Comparison of ENCODE assay signal across 12 cellular contexts in genomic region chr4:792729-793108, GRCh38. TPM values are rescaled to one million over a fixed set of nuclear protein-coding genes. Genes with fewer than 3 reads are reported as not detected.
DNase-seq lines count a peak whose midpoint lies in the region; ATAC-seq and TF ChIP-seq lines count a peak whose summit lies in the region.
"Had no signal": no experiment of that assay in that cellular context is flagged by ENCODE, and none has a peak within 500 bp of the region (broad histone marks: within the 10 kb centered on the region; RNA-seq: fewer than 3 reads in every experiment).

No MANE protein-coding gene starts in this region.

- ATAC-seq in stimulated activated memory B cell treated with anti-CD40 and anti-IgM and Interleukin-4, amounts not matched to agents 10 μg/mL and 1 μg/mL and 100 μg/mL, for 72 hours, result peak; percentile 42
- ATAC-seq in GM21360 (IDR thresholded peaks at IDR 0.05; ENCODE audit: unreplicated experiment) (no peak), GM19463 (IDR thresholded peaks at IDR 0.05; ENCODE audit: unreplicated experiment) (no peak)

- H3K4me1 Mint-ChIP-seq in activated CD4-positive, alpha-beta T cell treated with anti-CD3 and anti-CD28 coated beads, Interleukin-2, amount 10 ng/mL, durations not matched to agents 24 days and 14 days, result peaks cover 14% of the 10 kb centered on the region
- peaks cover 18% of the 10 kb centered on the region for H3K4me1 Mint-ChIP-seq in T-helper 1 cell treated with Interleukin-12 subunit alpha and Interleukin-12 subunit beta and Interleukin-4 antibody, amounts not matched to agents 30 μg/mL and 1 μg/mL, for 36 hours (ENCODE audit: low read depth)
- H3K4me1 Mint-ChIP-seq in stimulated activated memory B cell treated with anti-CD40 and anti-IgM and Interleukin-4, amounts not matched to agents 10 μg/mL and 1 μg/mL and 100 μg/mL, for 72 hours, result peaks cover 29% of the 10 kb centered on the region

- no peak overlapping the region for H3K27ac ChIP-seq in coronary artery
- H3K27ac ChIP-seq: thyroid gland had no signal

- peak; percentile 82 for DNase-seq in activated CD4-positive, alpha-beta T cell treated with anti-CD3 and anti-CD28 coated beads, Interleukin-2, amount 10 ng/mL, durations not matched to agents 24 days and 14 days
- no peak for DNase-seq in activated CD4-positive, alpha-beta T cell treated with anti-CD3 and anti-CD28 coated beads, Interleukin-2, amount 50 U/mL, for 4 hours
- DNase-seq in coronary artery (ENCODE audit: low spot score) (no peak), LoVo (ENCODE audit: low spot score) (no peak)
- DNase-seq: effector CD4-positive, alpha-beta T cell; NCI-H526 had no signal

- peaks cover 3% of the 10 kb centered on the region for H3K36me3 Mint-ChIP-seq in activated CD4-positive, alpha-beta T cell treated with anti-CD3 and anti-CD28 coated beads, Interleukin-2, amount 10 ng/mL, durations not matched to agents 24 days and 14 days (ENCODE audit: low read depth)
- peaks cover 2% of the 10 kb centered on the region for H3K36me3 Mint-ChIP-seq in T-helper 1 cell treated with Interleukin-12 subunit alpha and Interleukin-12 subunit beta and Interleukin-4 antibody, amounts not matched to agents 30 μg/mL and 1 μg/mL, for 36 hours (ENCODE audit: low read depth)
- H3K36me3 Mint-ChIP-seq in stimulated activated memory B cell treated with anti-CD40 and anti-IgM and Interleukin-4, amounts not matched to agents 10 μg/mL and 1 μg/mL and 100 μg/mL, for 72 hours, result no peaks in the 10 kb centered on the region

- intact Hi-C loops in activated CD4-positive, alpha-beta T cell treated with anti-CD3 and anti-CD28 coated beads, Interleukin-2, amount 10 ng/mL, durations not matched to agents 24 days and 14 days (cut with micrococcal nuclease), result no loop called here

- TF ChIP-seq CTCF in coronary artery (IDR thresholded peaks at IDR 0.05), result no peak

- peak overlapping the region; percentile 45 for H3K4me3 ChIP-seq in coronary artery

- peak overlapping the region; percentile 86 for H3K27ac Mint-ChIP-seq in activated CD4-positive, alpha-beta T cell treated with anti-CD3 and anti-CD28 coated beads, Interleukin-2, amount 10 ng/mL, durations not matched to agents 24 days and 14 days
- H3K27ac Mint-ChIP-seq in T-helper 1 cell treated with Interleukin-12 subunit alpha and Interleukin-12 subunit beta and Interleukin-4 antibody, amounts not matched to agents 30 μg/mL and 1 μg/mL, for 36 hours, result peak overlapping the region; percentile 75
- no peak overlapping the region for H3K27ac Mint-ChIP-seq in stimulated activated memory B cell treated with anti-CD40 and anti-IgM and Interleukin-4, amounts not matched to agents 10 μg/mL and 1 μg/mL and 100 μg/mL, for 72 hours

- no peaks in the 10 kb centered on the region for H3K9me3 Mint-ChIP-seq in activated CD4-positive, alpha-beta T cell treated with anti-CD3 and anti-CD28 coated beads, Interleukin-2, amount 10 ng/mL, durations not matched to agents 24 days and 14 days
- H3K9me3 Mint-ChIP-seq in T-helper 1 cell treated with Interleukin-12 subunit alpha and Interleukin-12 subunit beta and Interleukin-4 antibody, amounts not matched to agents 30 μg/mL and 1 μg/mL, for 36 hours, result no peaks in the 10 kb centered on the region
- no peaks in the 10 kb centered on the region for H3K9me3 Mint-ChIP-seq in stimulated activated memory B cell treated with anti-CD40 and anti-IgM and Interleukin-4, amounts not matched to agents 10 μg/mL and 1 μg/mL and 100 μg/mL, for 72 hours

- peaks cover 37% of the 10 kb centered on the region for H3K27me3 Mint-ChIP-seq in activated CD4-positive, alpha-beta T cell treated with anti-CD3 and anti-CD28 coated beads, Interleukin-2, amount 10 ng/mL, durations not matched to agents 24 days and 14 days
- H3K27me3 Mint-ChIP-seq in T-helper 1 cell treated with Interleukin-12 subunit alpha and Interleukin-12 subunit beta and Interleukin-4 antibody, amounts not matched to agents 30 μg/mL and 1 μg/mL, for 36 hours (ENCODE audit: low read depth), result peaks cover 50% of the 10 kb centered on the region
- peaks cover 65% of the 10 kb centered on the region for H3K27me3 Mint-ChIP-seq in stimulated activated memory B cell treated with anti-CD40 and anti-IgM and Interleukin-4, amounts not matched to agents 10 μg/mL and 1 μg/mL and 100 μg/mL, for 72 hours

- peak overlapping the region; percentile 75 for H3K4me3 Mint-ChIP-seq in activated CD4-positive, alpha-beta T cell treated with anti-CD3 and anti-CD28 coated beads, Interleukin-2, amount 10 ng/mL, durations not matched to agents 24 days and 14 days
- H3K4me3 Mint-ChIP-seq in T-helper 1 cell treated with Interleukin-12 subunit alpha and Interleukin-12 subunit beta and Interleukin-4 antibody, amounts not matched to agents 30 μg/mL and 1 μg/mL, for 36 hours, result peak overlapping the region; percentile 79
- peak overlapping the region; percentile 58 for H3K4me3 Mint-ChIP-seq in stimulated activated memory B cell treated with anti-CD40 and anti-IgM and Interleukin-4, amounts not matched to agents 10 μg/mL and 1 μg/mL and 100 μg/mL, for 72 hours

RNA-seq across cellular contexts. Expression of gene CPLX1, which starts 33.2 kb away (rescaled TPM):
- total RNA-seq in activated CD4-positive, alpha-beta T cell treated with anti-CD3 and anti-CD28 coated beads, Interleukin-2, amount 10 ng/mL, durations not matched to agents 24 days and 14 days, result 1.0 and 1.7 TPM in 2 replicates
- total RNA-seq: LHCN-M2 had no signal
